28 cellular contexts compared by ENCODE assay signal in genomic region chr19:688214-688613, GRCh38. TPM values are rescaled to one million over a fixed set of nuclear protein-coding genes. Genes with fewer than 3 reads are reported as not detected.
"Had no signal": no experiment of that assay in that cellular context is flagged by ENCODE, and none has a peak within 500 bp of the region (broad histone marks: within the 10 kb centered on the region; RNA-seq: fewer than 3 reads in every experiment).

No MANE protein-coding gene starts in this region.

- H3K36me3 Mint-ChIP-seq: activated CD4-positive, alpha-beta memory T cell treated with anti-CD3 and anti-CD28 coated beads for 36 hours; activated naive CD4-positive, alpha-beta T cell treated with anti-CD3 and anti-CD28 coated beads, Interleukin-2, amount 10 ng/mL, durations not matched to agents 7 days and 5 days; activated naive CD8-positive, alpha-beta T cell treated with anti-CD3 and anti-CD28 coated beads for 36 hours; T-cell had no signal

- H3K4me1 Mint-ChIP-seq: activated CD4-positive, alpha-beta T cell treated with anti-CD3 and anti-CD28 coated beads, Interleukin-2, amount 10 ng/mL, durations not matched to agents 7 days and 5 days; activated naive CD4-positive, alpha-beta T cell treated with anti-CD3 and anti-CD28 coated beads, Interleukin-2, amount 10 ng/mL, durations not matched to agents 7 days and 5 days; activated naive CD8-positive, alpha-beta T cell treated with anti-CD3 and anti-CD28 coated beads for 36 hours; T-cell had no signal

- H3K27me3 Mint-ChIP-seq: activated CD4-positive, alpha-beta memory T cell treated with anti-CD3 and anti-CD28 coated beads for 36 hours; activated CD4-positive, alpha-beta T cell treated with anti-CD3 and anti-CD28 coated beads, Interleukin-2, amount 10 ng/mL, durations not matched to agents 7 days and 5 days; activated naive CD8-positive, alpha-beta T cell treated with anti-CD3 and anti-CD28 coated beads for 36 hours; T-cell had no signal

- H3K4me3 ChIP-seq: cardiac muscle cell, SK-N-MC had no signal

- DNase-seq: activated CD4-positive, alpha-beta memory T cell treated with anti-CD3 and anti-CD28 coated beads for 36 hours; activated CD4-positive, alpha-beta T cell treated with anti-CD3 and anti-CD28 coated beads, Interleukin-2, amount 10 ng/mL, durations not matched to agents 7 days and 5 days; activated CD4-positive, CD25-positive, alpha-beta regulatory T cell; activated gamma-delta T cell treated with Interleukin-2 at 50 U/mL for 16 hours; activated naive CD4-positive, alpha-beta T cell treated with anti-CD3 and anti-CD28 coated beads, Interleukin-2, amount 10 ng/mL, durations not matched to agents 7 days and 5 days; activated naive CD8-positive, alpha-beta T cell treated with anti-CD3 and anti-CD28 coated beads for 36 hours; activated T-cell treated with anti-CD3 and anti-CD28 coated beads for 4 hours; activated T-cell treated with anti-CD3 and anti-CD28 coated beads, Interleukin-2, amount 50 U/mL, for 48 hours; brain microvascular endothelial cell; Kasumi-1; NCI-H1048; NCI-H146; NCI-H187 treated with DMSO at 0.1 percent for 48 hours; NCI-H2081 treated with DMSO at 0.1 percent for 48 hours; NCI-H2227 treated with DMSO at 0.1 percent for 48 hours; NCI-H526; NCI-H82; RPMI8226; T-cell had no signal

- H3K4me3 Mint-ChIP-seq: activated CD4-positive, alpha-beta memory T cell treated with anti-CD3 and anti-CD28 coated beads for 36 hours; activated CD4-positive, alpha-beta T cell treated with anti-CD3 and anti-CD28 coated beads, Interleukin-2, amount 10 ng/mL, durations not matched to agents 7 days and 5 days; activated naive CD4-positive, alpha-beta T cell treated with anti-CD3 and anti-CD28 coated beads, Interleukin-2, amount 10 ng/mL, durations not matched to agents 7 days and 5 days; activated naive CD8-positive, alpha-beta T cell treated with anti-CD3 and anti-CD28 coated beads for 36 hours; T-cell had no signal

- H3K36me3 ChIP-seq: brain microvascular endothelial cell, cardiac muscle cell had no signal

- ATAC-seq: Right ventricle myocardium inferior, T-cell had no signal

- H3K27ac ChIP-seq: brain microvascular endothelial cell, cardiac muscle cell, SK-N-MC, VCaP had no signal

- H3K9me3 Mint-ChIP-seq: activated CD4-positive, alpha-beta memory T cell treated with anti-CD3 and anti-CD28 coated beads for 36 hours; activated CD4-positive, alpha-beta T cell treated with anti-CD3 and anti-CD28 coated beads, Interleukin-2, amount 10 ng/mL, durations not matched to agents 7 days and 5 days; activated naive CD4-positive, alpha-beta T cell treated with anti-CD3 and anti-CD28 coated beads, Interleukin-2, amount 10 ng/mL, durations not matched to agents 7 days and 5 days; activated naive CD8-positive, alpha-beta T cell treated with anti-CD3 and anti-CD28 coated beads for 36 hours; activated T-helper 2 cell treated with anti-CD3 and anti-CD28 coated beads, Interferon-gamma antibody, Interleukin-2, Interleukin-4, amounts not matched to agents 10 μg/mL and 5 μg/mL and 100 μg/mL, durations not matched to agents 14 hours and 24 hours and 36 hours; T-cell had no signal

- H3K27ac Mint-ChIP-seq: activated CD4-positive, alpha-beta memory T cell treated with anti-CD3 and anti-CD28 coated beads for 36 hours; activated naive CD4-positive, alpha-beta T cell treated with anti-CD3 and anti-CD28 coated beads, Interleukin-2, amount 10 ng/mL, durations not matched to agents 7 days and 5 days; activated naive CD8-positive, alpha-beta T cell treated with anti-CD3 and anti-CD28 coated beads for 36 hours; activated T-helper 2 cell treated with anti-CD3 and anti-CD28 coated beads, Interferon-gamma antibody, Interleukin-2, Interleukin-4, amounts not matched to agents 10 μg/mL and 5 μg/mL and 100 μg/mL, durations not matched to agents 14 hours and 24 hours and 36 hours; T-cell had no signal

RNA-seq across cellular contexts. Expression of gene PRSS57, which starts 7.0 kb away (rescaled TPM):
- total RNA-seq: activated CD4-positive, alpha-beta memory T cell treated with anti-CD3 and anti-CD28 coated beads for 36 hours; activated CD4-positive, alpha-beta T cell treated with anti-CD3 and anti-CD28 coated beads, Interleukin-2, amount 10 ng/mL, durations not matched to agents 7 days and 5 days; activated CD8-positive, alpha-beta memory T cell treated with anti-CD3 and anti-CD28 coated beads for 36 hours; activated naive CD8-positive, alpha-beta T cell treated with anti-CD3 and anti-CD28 coated beads for 36 hours; activated T-helper 2 cell treated with anti-CD3 and anti-CD28 coated beads, Interferon-gamma antibody, Interleukin-2, Interleukin-4, amounts not matched to agents 10 μg/mL and 5 μg/mL and 100 μg/mL, durations not matched to agents 14 hours and 24 hours and 36 hours; cardiac muscle cell; NCI-H460; OCI-LY7; Right ventricle myocardium inferior; T-helper 2 cell treated with Interferon-gamma antibody and Interleukin-4, amounts not matched to agents 100 ng/mL and 5 ng/mL, for 36 hours had no signal
- polyA plus RNA-seq: cardiac muscle cell had no signal

RNA-seq across cellular contexts. Expression of gene PALM, which starts 20.5 kb away (rescaled TPM):
- total RNA-seq: activated CD4-positive, alpha-beta T cell treated with anti-CD3 and anti-CD28 coated beads, Interleukin-2, amount 10 ng/mL, durations not matched to agents 7 days and 5 days; activated naive CD8-positive, alpha-beta T cell treated with anti-CD3 and anti-CD28 coated beads for 36 hours; activated T-helper 2 cell treated with anti-CD3 and anti-CD28 coated beads, Interferon-gamma antibody, Interleukin-2, Interleukin-4, amounts not matched to agents 10 μg/mL and 5 μg/mL and 100 μg/mL, durations not matched to agents 14 hours and 24 hours and 36 hours; T-helper 2 cell treated with Interferon-gamma antibody and Interleukin-4, amounts not matched to agents 100 ng/mL and 5 ng/mL, for 36 hours had no signal

RNA-seq across cellular contexts. Expression of gene FGF22, which starts 48.5 kb away (rescaled TPM):
- total RNA-seq: activated CD8-positive, alpha-beta memory T cell treated with anti-CD3 and anti-CD28 coated beads for 36 hours; activated naive CD8-positive, alpha-beta T cell treated with anti-CD3 and anti-CD28 coated beads for 36 hours; activated T-helper 2 cell treated with anti-CD3 and anti-CD28 coated beads, Interferon-gamma antibody, Interleukin-2, Interleukin-4, amounts not matched to agents 10 μg/mL and 5 μg/mL and 100 μg/mL, durations not matched to agents 14 hours and 24 hours and 36 hours; cardiac muscle cell; NCI-H460; Right ventricle myocardium inferior; T-helper 2 cell treated with Interferon-gamma antibody and Interleukin-4, amounts not matched to agents 100 ng/mL and 5 ng/mL, for 36 hours had no signal
